Comparison of ENCODE assay signal across 24 cellular contexts in the genomic region with DNA sequence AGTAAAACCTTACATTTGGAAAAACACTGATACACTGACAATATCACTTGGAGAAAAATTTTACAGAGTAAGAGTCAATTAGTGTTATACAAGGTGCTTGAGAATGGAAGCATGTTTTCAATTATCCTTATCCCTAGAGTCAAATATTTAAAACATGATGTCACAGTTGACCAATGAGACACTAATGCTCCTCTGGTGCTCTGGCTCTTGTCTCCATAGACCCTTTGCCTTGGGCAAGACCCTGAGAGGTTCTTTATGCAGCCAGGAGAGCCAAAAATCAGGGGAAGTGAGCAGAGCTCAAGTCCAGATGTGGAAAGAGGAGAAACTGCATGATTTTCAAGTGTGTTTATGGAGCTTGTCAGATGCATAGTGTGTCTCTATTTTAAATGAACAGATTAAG.
"Had no signal": no experiment of that assay in that cellular context is flagged by ENCODE, and none has a peak within 500 bp of the region (broad histone marks: within the 10 kb centered on the region; RNA-seq: fewer than 3 reads in every experiment).

No MANE protein-coding gene starts in this region.

- H3K27ac ChIP-seq: coronary artery, esophagus squamous epithelium, foreskin keratinocyte, left lung, transverse colon, uterus had no signal

- H3K27ac Mint-ChIP-seq: activated B cell treated with CpG ODN at 0.5 μM for 24 hours; activated CD4-positive, alpha-beta T cell treated with anti-CD3 and anti-CD28 coated beads for 36 hours; activated naive CD8-positive, alpha-beta T cell treated with anti-CD3 and anti-CD28 coated beads for 36 hours; endodermal cell; natural killer cell; stimulated activated naive B cell treated with anti-CD40 and anti-IgM and Interleukin-4, amounts not matched to agents 10 μg/mL and 1 μg/mL and 100 μg/mL, for 72 hours had no signal

- H3K27me3 Mint-ChIP-seq: activated B cell treated with CpG ODN at 0.5 μM for 24 hours; activated CD4-positive, alpha-beta T cell treated with anti-CD3 and anti-CD28 coated beads for 36 hours; activated naive CD8-positive, alpha-beta T cell treated with anti-CD3 and anti-CD28 coated beads for 36 hours; stimulated activated naive B cell treated with anti-CD40 and anti-IgM and Interleukin-4, amounts not matched to agents 10 μg/mL and 1 μg/mL and 100 μg/mL, for 72 hours had no signal

- H3K36me3 ChIP-seq: esophagus squamous epithelium, left lung, transverse colon, uterus had no signal

- H3K9me3 Mint-ChIP-seq: activated naive CD8-positive, alpha-beta T cell treated with anti-CD3 and anti-CD28 coated beads for 36 hours; activated T-cell treated with anti-CD3 and anti-CD28 coated beads, Interleukin-2, amount 50 U/mL, for 4 hours; endodermal cell had no signal

- H3K27me3 ChIP-seq: esophagus squamous epithelium, foreskin keratinocyte, left lung, transverse colon, uterus had no signal

- DNase-seq: activated B cell treated with CpG ODN at 0.5 μM for 24 hours; activated CD4-positive, alpha-beta T cell treated with anti-CD3 and anti-CD28 coated beads for 36 hours; activated CD4-positive, alpha-beta T cell treated with anti-CD3 and anti-CD28 coated beads, Interleukin-2, amount 50 U/mL, for 4 hours; activated CD8-positive, alpha-beta memory T cell treated with anti-CD3 and anti-CD28 coated beads for 24 hours; activated CD8-positive, alpha-beta memory T cell treated with anti-CD3 and anti-CD28 coated beads, Interleukin-2, amount 50 U/mL, for 4 hours; activated naive CD4-positive, alpha-beta T cell treated with Interleukin-2 at 50 U/mL for 16 hours; activated naive CD8-positive, alpha-beta T cell treated with anti-CD3 and anti-CD28 coated beads for 36 hours; activated T-cell treated with anti-CD3 and anti-CD28 coated beads, Interleukin-2, amount 50 U/mL, for 4 hours; amygdala; cerebellar nuclear complex; endodermal cell; esophagus squamous epithelium; foreskin keratinocyte; left lung; natural killer cell; small intestine; stimulated activated CD4-positive, alpha-beta T cell treated with anti-CD3 and anti-CD28 coated beads, Interleukin-2, amount 100 ng/mL, for 48 hours; stimulated activated CD8-positive, alpha-beta memory T cell treated with anti-CD3 and anti-CD28 coated beads, Interleukin-4, amount 100 ng/mL, for 48 hours; stimulated activated naive B cell treated with anti-CD40 and anti-IgM and Interleukin-4, amounts not matched to agents 10 μg/mL and 1 μg/mL and 100 μg/mL, for 72 hours; T1000; transverse colon; uterus had no signal

- H3K36me3 Mint-ChIP-seq: activated naive CD8-positive, alpha-beta T cell treated with anti-CD3 and anti-CD28 coated beads for 36 hours; natural killer cell; stimulated activated naive B cell treated with anti-CD40 and anti-IgM and Interleukin-4, amounts not matched to agents 10 μg/mL and 1 μg/mL and 100 μg/mL, for 72 hours had no signal

- H3K4me3 Mint-ChIP-seq: activated B cell treated with CpG ODN at 0.5 μM for 24 hours; activated CD4-positive, alpha-beta T cell treated with anti-CD3 and anti-CD28 coated beads for 36 hours; activated naive CD8-positive, alpha-beta T cell treated with anti-CD3 and anti-CD28 coated beads for 36 hours; activated T-cell treated with anti-CD3 and anti-CD28 coated beads, Interleukin-2, amount 50 U/mL, for 4 hours; endodermal cell; natural killer cell; stimulated activated naive B cell treated with anti-CD40 and anti-IgM and Interleukin-4, amounts not matched to agents 10 μg/mL and 1 μg/mL and 100 μg/mL, for 72 hours had no signal

- H3K4me1 ChIP-seq: esophagus squamous epithelium, foreskin keratinocyte, left lung, transverse colon, uterus had no signal

- H3K9me3 ChIP-seq: esophagus squamous epithelium, transverse colon, uterus had no signal

- H3K4me3 ChIP-seq: coronary artery, esophagus squamous epithelium, left lung, lung, transverse colon, uterus had no signal

- H3K4me1 Mint-ChIP-seq: activated B cell treated with CpG ODN at 0.5 μM for 24 hours; activated CD4-positive, alpha-beta T cell treated with anti-CD3 and anti-CD28 coated beads for 36 hours; activated naive CD8-positive, alpha-beta T cell treated with anti-CD3 and anti-CD28 coated beads for 36 hours; natural killer cell; stimulated activated naive B cell treated with anti-CD40 and anti-IgM and Interleukin-4, amounts not matched to agents 10 μg/mL and 1 μg/mL and 100 μg/mL, for 72 hours had no signal
